In genomic region chr14:50676814-50677516, GRCh38 we compare ENCODE assay signal across 9 cellular contexts. TPM values are rescaled to one million over a fixed set of nuclear protein-coding genes. Genes with fewer than 3 reads are reported as not detected.
DNase-seq lines count a peak whose midpoint lies in the region; ATAC-seq and TF ChIP-seq lines count a peak whose summit lies in the region.
"Had no signal": no experiment of that assay in that cellular context is flagged by ENCODE, and none has a peak within 500 bp of the region (broad histone marks: within the 10 kb centered on the region; RNA-seq: fewer than 3 reads in every experiment).

No MANE protein-coding gene starts in this region.

- H3K4me3 ChIP-seq in heart right ventricle (peak overlapping the region in 1 of 10 donors; percentile 17), upper lobe of left lung (no peak overlapping the region)

- TF ChIP-seq EP300 in upper lobe of left lung (IDR thresholded peaks at IDR 0.05) = no peak

- DNase-seq in heart right ventricle = no peak
- DNase-seq in Right ventricle myocardium superior = no peak
- DNase-seq in upper lobe of left lung = no peak
- DNase-seq in COR-L47 (lab: John Stamatoyannopoulos, UW) = no peak
- no peak for DNase-seq in NCI-H2081 treated with DMSO at 0.1 percent for 48 hours (lab: John Stamatoyannopoulos, UW)
- DNase-seq in NCI-H1694 treated with DMSO at 0.1 percent for 48 hours (lab: John Stamatoyannopoulos, UW) = no peak
- DNase-seq: NCI-H345 had no signal

- TF ChIP-seq CTCF in heart right ventricle (IDR thresholded peaks at IDR 0.05) = no peak
- no peak for TF ChIP-seq CTCF in upper lobe of left lung (IDR thresholded peaks at IDR 0.05)

- intact Hi-C loops in heart right ventricle (cut with DNase I) (no loop called here), Right ventricle myocardium superior (cut with DNase I) (no loop called here)
- intact Hi-C loops in dendritic cell treated with granulocyte-macrophage colony-stimulating factor and Interleukin-4, amounts not matched to agents 40 ng/mL and 50 ng/mL, for 4 days (cut with micrococcal nuclease) = no loop called here

- no peaks in the 10 kb centered on the region for H3K36me3 Mint-ChIP-seq in dendritic cell treated with granulocyte-macrophage colony-stimulating factor and Interleukin-4, amounts not matched to agents 40 ng/mL and 50 ng/mL, for 4 days (ENCODE audit: low read depth)

- no peaks in the 10 kb centered on the region for H3K9me3 ChIP-seq in heart right ventricle
- no peaks in the 10 kb centered on the region for H3K9me3 ChIP-seq in upper lobe of left lung

- no peaks in the 10 kb centered on the region for H3K27me3 ChIP-seq in heart right ventricle
- H3K27me3 ChIP-seq in upper lobe of left lung = no peaks in the 10 kb centered on the region

- H3K27ac ChIP-seq in heart right ventricle = peak overlapping the region in 7 of 10 donors; percentile 14 to 69 (median 48)
- H3K27ac ChIP-seq in upper lobe of left lung = peak overlapping the region in 3 of 4 donors; percentile 15 to 62 (median 28)

- ATAC-seq in heart right ventricle = no peak
- no peak for ATAC-seq in Right ventricle myocardium superior (ENCODE audit: poor library complexity)
- peak; percentile 38 for ATAC-seq in HG03460 (IDR thresholded peaks at IDR 0.05; ENCODE audit: unreplicated experiment)
- no peak for ATAC-seq in upper lobe of left lung (ENCODE audit: low FRiP score in 2 of 2)

- 75 to 90% methylated on average over 7 of the region's 7 CpGs for WGBS in heart right ventricle, 2 donors
- WGBS in upper lobe of left lung, 2 donors = 74 to 80% methylated on average over 7 of the region's 7 CpGs

- no peaks in the 10 kb centered on the region for H3K9me3 Mint-ChIP-seq in dendritic cell treated with granulocyte-macrophage colony-stimulating factor and Interleukin-4, amounts not matched to agents 40 ng/mL and 50 ng/mL, for 4 days

- H3K4me1 ChIP-seq in heart right ventricle = peaks cover 0 to 28% (median 16%) of the 10 kb centered on the region in 9 donors
- H3K4me1 ChIP-seq in upper lobe of left lung = peaks cover 0 to 15% (median 9%) of the 10 kb centered on the region in 4 donors

- H3K27ac Mint-ChIP-seq in dendritic cell treated with granulocyte-macrophage colony-stimulating factor and Interleukin-4, amounts not matched to agents 40 ng/mL and 50 ng/mL, for 4 days = peak overlapping the region; percentile 68

- no peaks in the 10 kb centered on the region for H3K27me3 Mint-ChIP-seq in dendritic cell treated with granulocyte-macrophage colony-stimulating factor and Interleukin-4, amounts not matched to agents 40 ng/mL and 50 ng/mL, for 4 days

- H3K36me3 ChIP-seq in heart right ventricle (no peaks in the 10 kb centered on the region), upper lobe of left lung (no peaks in the 10 kb centered on the region)

- peaks cover 33% of the 10 kb centered on the region for H3K4me1 Mint-ChIP-seq in dendritic cell treated with granulocyte-macrophage colony-stimulating factor and Interleukin-4, amounts not matched to agents 40 ng/mL and 50 ng/mL, for 4 days (ENCODE audit: low read depth)

- peak overlapping the region; percentile 48 for H3K4me3 Mint-ChIP-seq in dendritic cell treated with granulocyte-macrophage colony-stimulating factor and Interleukin-4, amounts not matched to agents 40 ng/mL and 50 ng/mL, for 4 days

- TF ChIP-seq POLR2A in upper lobe of left lung (IDR thresholded peaks at IDR 0.05) = no peak

RNA-seq across cellular contexts. Expression of gene SAV1, which starts 8.9 kb away (rescaled TPM):
- total RNA-seq in heart right ventricle (10 to 100 TPM; 26.9 to 32.6 (median 30.1) TPM), Right ventricle myocardium superior (22.6 TPM), upper lobe of left lung (10 to 100 TPM; 29.3 to 63.9 (median 34.3) TPM)
- 10 to 100 TPM; 10.2 to 25.2 TPM for polyA plus RNA-seq in heart right ventricle
